3 cellular contexts compared by ENCODE assay signal in genomic region chr5:147050172-147050571, GRCh38.
"Had no signal": no experiment of that assay in that cellular context is flagged by ENCODE, and none has a peak within 500 bp of the region (broad histone marks: within the 10 kb centered on the region; RNA-seq: fewer than 3 reads in every experiment).

No MANE protein-coding gene starts in this region.

- DNase-seq: GDM1, GF-D8 had no signal

- H3K4me3 ChIP-seq: GM12878 had no signal

- ATAC-seq: GM12878 had no signal
